Comparison of ENCODE assay signal across 18 cellular contexts in genomic region chr1:202645097-202645476, GRCh38.
"Had no signal": no experiment of that assay in that cellular context is flagged by ENCODE, and none has a peak within 500 bp of the region (broad histone marks: within the 10 kb centered on the region; RNA-seq: fewer than 3 reads in every experiment).

No MANE protein-coding gene starts in this region.

- ATAC-seq: activated CD8-positive, alpha-beta T cell treated with anti-CD3 and anti-CD28 coated beads, Interleukin-2, amount 10 ng/mL, durations not matched to agents 7 days and 5 days; foreskin keratinocyte; left colon had no signal

- H3K4me3 Mint-ChIP-seq: activated CD4-positive, alpha-beta T cell treated with anti-CD3 and anti-CD28 coated beads, Interleukin-2, amount 10 ng/mL, durations not matched to agents 24 days and 14 days; activated CD8-positive, alpha-beta T cell treated with anti-CD3 and anti-CD28 coated beads, Interleukin-2, amount 10 ng/mL, durations not matched to agents 7 days and 5 days; dendritic cell treated with granulocyte-macrophage colony-stimulating factor and Interleukin-4, amounts not matched to agents 40 ng/mL and 50 ng/mL, for 4 days had no signal

- H3K9me3 ChIP-seq: tibial nerve, vagina had no signal

- H3K36me3 ChIP-seq: tibial nerve, vagina had no signal

- H3K4me3 ChIP-seq: lung, tibial nerve, vagina had no signal

- H3K27ac ChIP-seq: foreskin keratinocyte, tibial nerve, vagina had no signal

- H3K4me1 ChIP-seq: foreskin keratinocyte had no signal

- DNase-seq: activated B cell treated with CpG ODN at 0.5 μM for 24 hours; activated CD4-positive, alpha-beta T cell treated with anti-CD3 and anti-CD28 coated beads, Interleukin-2, amount 10 ng/mL, durations not matched to agents 24 days and 14 days; activated CD8-positive, alpha-beta memory T cell treated with anti-CD3 and anti-CD28 coated beads, Interleukin-2, amount 50 U/mL, for 48 hours; activated CD8-positive, alpha-beta T cell treated with anti-CD3 and anti-CD28 coated beads, Interleukin-2, amount 10 ng/mL, durations not matched to agents 7 days and 5 days; activated gamma-delta T cell treated with Interleukin-2 at 50 U/mL for 16 hours; aorta; cerebellar nuclear complex; effector memory CD4-positive, alpha-beta T cell; foreskin keratinocyte; left colon; midbrain; stimulated activated CD4-positive, alpha-beta T cell treated with anti-CD3 and anti-CD28 coated beads, Interleukin-4, amount 100 ng/mL, for 1 hour; stimulated activated naive CD4-positive, alpha-beta T cell treated with Interleukin-2 at 50 U/mL for 16 hours; substantia nigra had no signal

- H3K27ac Mint-ChIP-seq: activated B cell treated with CpG ODN at 0.5 μM for 24 hours; activated CD4-positive, alpha-beta T cell treated with anti-CD3 and anti-CD28 coated beads, Interleukin-2, amount 10 ng/mL, durations not matched to agents 24 days and 14 days; activated CD8-positive, alpha-beta T cell treated with anti-CD3 and anti-CD28 coated beads, Interleukin-2, amount 10 ng/mL, durations not matched to agents 7 days and 5 days; dendritic cell treated with granulocyte-macrophage colony-stimulating factor and Interleukin-4, amounts not matched to agents 40 ng/mL and 50 ng/mL, for 4 days had no signal

- H3K9me3 Mint-ChIP-seq: activated B cell treated with CpG ODN at 0.5 μM for 24 hours; activated CD4-positive, alpha-beta T cell treated with anti-CD3 and anti-CD28 coated beads, Interleukin-2, amount 10 ng/mL, durations not matched to agents 24 days and 14 days; dendritic cell treated with granulocyte-macrophage colony-stimulating factor and Interleukin-4, amounts not matched to agents 40 ng/mL and 50 ng/mL, for 4 days had no signal
